Comparison of ENCODE assay signal across 14 cellular contexts in genomic region chr9:99478469-99479027, GRCh38.
"Had no signal": no experiment of that assay in that cellular context is flagged by ENCODE, and none has a peak within 500 bp of the region (broad histone marks: within the 10 kb centered on the region; RNA-seq: fewer than 3 reads in every experiment).

No MANE protein-coding gene starts in this region.

- H3K4me3 Mint-ChIP-seq: nephron had no signal

- H3K9me3 Mint-ChIP-seq: nephron had no signal

- H3K27ac Mint-ChIP-seq: nephron had no signal

- H3K27me3 ChIP-seq: cardiac muscle cell, colonic mucosa, sigmoid colon had no signal

- H3K27ac ChIP-seq: cardiac muscle cell, colonic mucosa, lower lobe of right lung, sigmoid colon had no signal

- H3K4me1 ChIP-seq: colonic mucosa, lower lobe of right lung had no signal

- H3K4me3 ChIP-seq: cardiac muscle cell, colonic mucosa, lower lobe of right lung, sigmoid colon had no signal

- H3K9me3 ChIP-seq: colonic mucosa, lower lobe of right lung, sigmoid colon had no signal

- ATAC-seq: esophagus mucosa, lower lobe of right lung had no signal

- H3K36me3 ChIP-seq: cardiac muscle cell, colonic mucosa, lower lobe of right lung, sigmoid colon had no signal

- DNase-seq: activated CD4-positive, alpha-beta T cell treated with anti-CD3 and anti-CD28 coated beads, Interleukin-2, amount 50 U/mL, for 48 hours; activated CD4-positive, CD25-positive, alpha-beta regulatory T cell treated with anti-CD3 and anti-CD28 coated beads, Interleukin-2, amount 50 U/mL, for 72 hours; activated naive CD4-positive, alpha-beta T cell treated with anti-CD3 and anti-CD28 coated beads, Interleukin-2, amount 50 U/mL, for 16 hours; activated T-cell treated with anti-CD3 and anti-CD28 coated beads, Interleukin-2, amount 50 U/mL, for 1 hour; colonic mucosa; hypothalamus; kidney glomerular epithelial cell; lower lobe of right lung; occipital lobe; sigmoid colon; stimulated activated CD4-positive, alpha-beta T cell treated with anti-CD3 and anti-CD28 coated beads, Interleukin-1b, Interleukin-23, amount 100 ng/mL, for 48 hours had no signal
